ENCODE assay signal across 1 cellular context in the genomic region with DNA sequence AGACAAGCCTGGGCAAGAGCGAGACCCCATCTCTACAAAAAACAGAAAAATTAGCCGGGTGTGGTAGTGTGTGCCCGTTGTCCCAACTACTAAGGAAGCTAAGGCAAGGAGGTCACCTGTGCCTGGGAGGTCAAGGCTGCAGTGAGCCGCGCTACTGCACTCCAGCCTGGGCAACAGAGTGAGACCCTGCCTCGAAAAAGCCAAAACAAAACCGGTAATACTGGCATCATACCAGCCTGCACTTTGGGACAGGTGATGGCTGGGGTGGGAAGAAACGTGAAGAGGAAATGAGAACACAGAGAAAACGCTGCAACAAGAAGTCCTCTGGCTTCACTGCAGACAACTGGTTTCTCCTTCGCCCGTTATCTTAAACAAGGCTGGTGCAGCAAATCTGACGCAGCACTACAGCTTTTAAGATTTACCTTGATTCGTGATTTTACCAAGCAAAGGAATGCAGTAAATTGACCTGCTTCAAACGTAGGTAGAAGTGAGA.
TF ChIP-seq lines count a peak whose summit lies in the region.

No MANE protein-coding gene starts in this region.

TF ChIP-seq in HCT116, 20 proteins besides CTCF, POLR2A, EP300 and RAD21 (continued from another document):
- TF ChIP-seq REST (IDR thresholded peaks at IDR 0.05; ENCODE audit: low read depth) (no peak), ELF1 (IDR thresholded peaks at IDR 0.05; ENCODE audit: borderline replicate concordance, low read depth) (no peak), SIN3A (IDR thresholded peaks at IDR 0.05; ENCODE audit: low read depth) (no peak), CBX3 (IDR thresholded peaks at IDR 0.05; ENCODE audit: low read depth) (no peak), YY1 (IDR thresholded peaks at IDR 0.05; ENCODE audit: extremely low read depth, insufficient replicate concordance, low read depth, low read length) (no peak)
